In genomic region chr14:104826197-104826857, GRCh38 we compare ENCODE assay signal across 1 cellular context.
A peak's percentile ranks its signal among the peaks of the same experiment; 100 is the strongest.
TF ChIP-seq lines count a peak whose summit lies in the region.

No MANE protein-coding gene starts in this region.

TF ChIP-seq in GM12878, 131 proteins besides CTCF, POLR2A, EP300 and RAD21:
- TF ChIP-seq E4F1 (IDR thresholded peaks at IDR 0.05; ENCODE audit: borderline replicate concordance, partially characterized antibody) (no peak), YY1 (IDR thresholded peaks at IDR 0.05; ENCODE audit: low read depth, low read length) (peak; percentile 80), BHLHE40 (IDR thresholded peaks at IDR 0.05; ENCODE audit: borderline replicate concordance in 1 of 2, low read depth in 2 of 2, low read length in 1 of 2) (peak in 1 of 2 experiments; percentile 13; a peak in 1 of 4 replicates), ATF7 (IDR thresholded peaks at IDR 0.05; ENCODE audit: low read depth) (no peak), SMC3 (IDR thresholded peaks at IDR 0.05; ENCODE audit: borderline replicate concordance, low read length) (peak; percentile 56; the same call in 1 of the 2 replicates), IKZF1 (conservative IDR thresholded peaks at IDR 0.05) (peak; percentile 52), SRF (IDR thresholded peaks at IDR 0.05; ENCODE audit: low read depth in 2 of 2, low read length in 2 of 2) (0 out of 4 replicates have a peak, but pooled peaks of 1 of the 2 experiments have one; percentile 22)
